ENCODE assay signal across 1 cellular context in genomic region chr2:219111375-219112069, GRCh38.
TF ChIP-seq lines count a peak whose summit lies in the region.

No MANE protein-coding gene starts in this region.

TF ChIP-seq in HepG2, 621 proteins besides CTCF, POLR2A, EP300 and RAD21 (continued from another document and continues in another):
- 0 out of 2 replicates have a peak, but pooled peaks have one; percentile 31 for TF ChIP-seq ZNF607 (CRISPR knock-in tag; IDR thresholded peaks at IDR 0.05; ENCODE audit: borderline replicate concordance)
- TF ChIP-seq FOXK1 (CRISPR knock-in tag; IDR thresholded peaks at IDR 0.05; ENCODE audit: borderline replicate concordance, low read depth), result peak; percentile 77; the same call in 1 of the 2 replicates
- TF ChIP-seq CC2D1A (CRISPR knock-in tag; IDR thresholded peaks at IDR 0.05), result no peak
- no peak for TF ChIP-seq ATF6 (CRISPR knock-in tag; conservative IDR thresholded peaks at IDR 0.05)
- TF ChIP-seq ZKSCAN5 (CRISPR knock-in tag; IDR thresholded peaks at IDR 0.05), result no peak
- TF ChIP-seq SNAPC2 (CRISPR knock-in tag; IDR thresholded peaks at IDR 0.05), result peak; percentile 85; the same call in 1 of the 2 replicates
- TF ChIP-seq ZNF570 (CRISPR knock-in tag; IDR thresholded peaks at IDR 0.05; ENCODE audit: borderline replicate concordance), result no peak
- no peak for TF ChIP-seq CREB1 (IDR thresholded peaks at IDR 0.05)
- peak; percentile 84 for TF ChIP-seq CREB1 (CRISPR knock-in tag; IDR thresholded peaks at IDR 0.05)
- no peak for TF ChIP-seq ZSCAN25 (CRISPR knock-in tag; IDR thresholded peaks at IDR 0.05)
- no peak for TF ChIP-seq NFE2 (CRISPR knock-in tag; IDR thresholded peaks at IDR 0.05)
- TF ChIP-seq ZNF318 (CRISPR knock-in tag; IDR thresholded peaks at IDR 0.05), result no peak
- TF ChIP-seq ZNF776 (CRISPR knock-in tag; IDR thresholded peaks at IDR 0.05), result no peak
- TF ChIP-seq ZNF503 (CRISPR knock-in tag; IDR thresholded peaks at IDR 0.05), result peak; percentile 92
- TF ChIP-seq MAX (IDR thresholded peaks at IDR 0.05), result peak; percentile 94
- TF ChIP-seq TCF7 (IDR thresholded peaks at IDR 0.05; ENCODE audit: low read depth), result peak; percentile 78
- TF ChIP-seq ZNF101 (CRISPR knock-in tag; IDR thresholded peaks at IDR 0.05; ENCODE audit: borderline replicate concordance, low read depth), result no peak
- TF ChIP-seq ZNF136 (CRISPR knock-in tag; IDR thresholded peaks at IDR 0.05; ENCODE audit: low read depth), result peak; percentile 86; the same call in 1 of the 2 replicates
- TF ChIP-seq CCAR2 (optimal IDR thresholded peaks at IDR 0.05; ENCODE audit: low read depth, low read length), result peak; percentile 41
- TF ChIP-seq PITX1 (CRISPR knock-in tag; IDR thresholded peaks at IDR 0.05), result peak; percentile 97
- TF ChIP-seq ZNF543 (CRISPR knock-in tag; IDR thresholded peaks at IDR 0.05), result peak; percentile 54; the same call in 1 of the 2 replicates
- no peak for TF ChIP-seq ZNF235 (CRISPR knock-in tag; IDR thresholded peaks at IDR 0.05; ENCODE audit: borderline replicate concordance)
- TF ChIP-seq ARNTL (CRISPR knock-in tag; IDR thresholded peaks at IDR 0.05), result peak; percentile 67; the same call in 1 of the 2 replicates
- TF ChIP-seq CEBPG (CRISPR knock-in tag; IDR thresholded peaks at IDR 0.05), result peak; percentile 36; the same call in 1 of the 2 replicates
- peak; percentile 70; the same call in 1 of the 2 replicates for TF ChIP-seq RORA (CRISPR knock-in tag; IDR thresholded peaks at IDR 0.05)
- TF ChIP-seq ZNF672 (CRISPR knock-in tag; IDR thresholded peaks at IDR 0.05), result no peak
- no peak; the same call in 1 of the 2 replicates for TF ChIP-seq TRAFD1 (CRISPR knock-in tag; IDR thresholded peaks at IDR 0.05; ENCODE audit: borderline replicate concordance)
- no peak for TF ChIP-seq ZSCAN21 (CRISPR knock-in tag; IDR thresholded peaks at IDR 0.05; ENCODE audit: borderline replicate concordance)
- TF ChIP-seq HNRNPUL1 (IDR thresholded peaks at IDR 0.05; ENCODE audit: low read depth, low read length), result no peak
- TF ChIP-seq ELK4 (CRISPR knock-in tag; IDR thresholded peaks at IDR 0.05; ENCODE audit: borderline replicate concordance), result no peak
- no peak for TF ChIP-seq ZNF343 (CRISPR knock-in tag; IDR thresholded peaks at IDR 0.05)
- TF ChIP-seq DDIT3 (CRISPR knock-in tag; IDR thresholded peaks at IDR 0.05), result no peak
- no peak for TF ChIP-seq ZNF260 (CRISPR knock-in tag; IDR thresholded peaks at IDR 0.05; ENCODE audit: borderline replicate concordance, low read depth)
- 0 out of 2 replicates have a peak, but pooled peaks have one; percentile 18 for TF ChIP-seq HMG20B (CRISPR knock-in tag; conservative IDR thresholded peaks at IDR 0.05)
- no peak for TF ChIP-seq FOSL1 (CRISPR knock-in tag; IDR thresholded peaks at IDR 0.05; ENCODE audit: borderline replicate concordance)
- peak; percentile 92 for TF ChIP-seq MLX (CRISPR knock-in tag; IDR thresholded peaks at IDR 0.05)
- no peak for TF ChIP-seq ZNF549 (CRISPR knock-in tag; IDR thresholded peaks at IDR 0.05)
- TF ChIP-seq KDM6A (CRISPR knock-in tag; IDR thresholded peaks at IDR 0.05; ENCODE audit: low read depth), result peak; percentile 88
- TF ChIP-seq POLR2AphosphoS2 (IDR thresholded peaks at IDR 0.05; ENCODE audit: low read depth, low read length), result no peak
- no peak for TF ChIP-seq FUBP1 (CRISPR knock-in tag; IDR thresholded peaks at IDR 0.05; ENCODE audit: borderline replicate concordance)
- peak; percentile 88 for TF ChIP-seq GATAD2A (CRISPR knock-in tag; IDR thresholded peaks at IDR 0.05)
- TF ChIP-seq SSRP1 (CRISPR knock-in tag; IDR thresholded peaks at IDR 0.05), result no peak
- no peak for TF ChIP-seq ZNF496 (CRISPR knock-in tag; IDR thresholded peaks at IDR 0.05; ENCODE audit: insufficient replicate concordance)
- no peak for TF ChIP-seq GMEB2 (CRISPR knock-in tag; IDR thresholded peaks at IDR 0.05; ENCODE audit: low read depth)
- peak; percentile 43; the same call in 1 of the 2 replicates for TF ChIP-seq ARID2 (CRISPR knock-in tag; IDR thresholded peaks at IDR 0.05; ENCODE audit: borderline replicate concordance)
- no peak for TF ChIP-seq RFXANK (CRISPR knock-in tag; IDR thresholded peaks at IDR 0.05)
